9 cellular contexts compared by ENCODE assay signal in the genomic region with DNA sequence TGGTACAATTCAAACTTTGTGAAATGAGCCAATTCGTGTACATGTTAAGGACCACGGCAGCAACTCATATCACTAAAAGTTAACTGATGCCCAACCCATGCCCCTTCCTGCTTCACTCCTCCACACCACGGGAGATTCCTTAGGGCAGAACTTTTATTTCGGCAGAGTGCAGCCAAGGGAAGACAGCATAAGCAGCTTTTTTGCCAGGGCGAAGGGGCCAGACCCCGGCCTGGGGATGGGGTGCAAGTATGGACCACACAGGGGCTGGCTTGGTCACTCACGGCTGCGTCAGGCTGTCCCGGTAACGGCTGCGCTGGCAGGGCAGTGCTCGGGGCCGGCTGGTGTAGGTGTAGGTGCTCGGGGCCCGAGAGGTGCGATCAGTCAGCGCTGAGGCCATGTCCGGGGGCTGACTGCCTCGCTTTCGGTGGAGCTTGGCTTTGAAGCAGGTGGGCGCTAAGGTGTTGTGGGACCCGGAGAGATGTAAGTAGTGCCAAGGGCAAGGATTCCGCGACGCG. TPM values are rescaled to one million over a fixed set of nuclear protein-coding genes. Genes with fewer than 3 reads are reported as not detected.
DNase-seq lines count a peak whose midpoint lies in the region; ATAC-seq and TF ChIP-seq lines count a peak whose summit lies in the region.
"Had no signal": no experiment of that assay in that cellular context is flagged by ENCODE, and none has a peak within 500 bp of the region (broad histone marks: within the 10 kb centered on the region; RNA-seq: fewer than 3 reads in every experiment).

No MANE protein-coding gene starts in this region.

- no peaks in the 10 kb centered on the region for H3K9me2 ChIP-seq in neural cell (ENCODE audit: insufficient read depth, low read length)

- H3K9me3 Mint-ChIP-seq in T-helper 1 cell treated with Interleukin-12 subunit alpha and Interleukin-12 subunit beta and Interleukin-4 antibody, amounts not matched to agents 30 μg/mL and 1 μg/mL, for 36 hours = no peaks in the 10 kb centered on the region

- TF ChIP-seq CTCF in neural cell (IDR thresholded peaks at IDR 0.05; ENCODE audit: poor library complexity, severe bottlenecking) = no peak

- H3K27me3 Mint-ChIP-seq in T-helper 1 cell treated with Interleukin-12 subunit alpha and Interleukin-12 subunit beta and Interleukin-4 antibody, amounts not matched to agents 30 μg/mL and 1 μg/mL, for 36 hours (ENCODE audit: low read depth) = no peaks in the 10 kb centered on the region

- peak overlapping the region; percentile 96 for H2AFZ ChIP-seq in neural cell (ENCODE audit: low read depth, low read length)

- no peak for DNase-seq in T-helper 1 cell
- peak; percentile 7 for DNase-seq in RPMI7951 (ENCODE audit: low read depth)
- DNase-seq in epithelial cell of prostate (ENCODE audit: low read depth, low spot score) = no peak
- no peak for DNase-seq in pons (ENCODE audit: low spot score)
- no peak for DNase-seq in NCI-H2081 treated with DMSO at 0.1 percent for 48 hours (lab: John Stamatoyannopoulos, UW)

- H3K4me1 Mint-ChIP-seq in T-helper 1 cell treated with Interleukin-12 subunit alpha and Interleukin-12 subunit beta and Interleukin-4 antibody, amounts not matched to agents 30 μg/mL and 1 μg/mL, for 36 hours (ENCODE audit: low read depth) = peaks cover 22% of the 10 kb centered on the region

- H3K9ac ChIP-seq in neural cell (ENCODE audit: low read length) = peak overlapping the region; percentile 97

- TF ChIP-seq EP300 in neural cell (conservative IDR thresholded peaks at IDR 0.05; ENCODE audit: poor library complexity, severe bottlenecking) = no peak

- H3K79me2 ChIP-seq in neural cell (replicated peaks; ENCODE audit: insufficient read depth, low read length) = peaks cover 6% of the 10 kb centered on the region

- no peaks in the 10 kb centered on the region for H4K20me1 ChIP-seq in neural cell (ENCODE audit: insufficient read depth)

- H3K4me3 ChIP-seq in neural cell (ENCODE audit: low read length) = peak overlapping the region; percentile 91

- peak overlapping the region; percentile 93 for H3K27ac ChIP-seq in epithelial cell of prostate
- H3K27ac ChIP-seq in neural cell (ENCODE audit: low read length) = peak overlapping the region; percentile 98

- H3K4me2 ChIP-seq in neural cell (ENCODE audit: low read length) = peak overlapping the region; percentile 74

- peak; percentile 33 for ATAC-seq in HG02852 (IDR thresholded peaks at IDR 0.05; ENCODE audit: unreplicated experiment)

- H3K27ac Mint-ChIP-seq in T-helper 1 cell treated with Interleukin-12 subunit alpha and Interleukin-12 subunit beta and Interleukin-4 antibody, amounts not matched to agents 30 μg/mL and 1 μg/mL, for 36 hours = peak overlapping the region; percentile 95

- H3K36me3 ChIP-seq in neural cell (ENCODE audit: insufficient read depth, low read length) = no peaks in the 10 kb centered on the region

- H3K9me3 ChIP-seq in neural cell (ENCODE audit: low read length) = no peaks in the 10 kb centered on the region

- no peak for TF ChIP-seq RAD21 in neural cell (conservative IDR thresholded peaks at IDR 0.05)

- H3K4me3 Mint-ChIP-seq in T-helper 1 cell treated with Interleukin-12 subunit alpha and Interleukin-12 subunit beta and Interleukin-4 antibody, amounts not matched to agents 30 μg/mL and 1 μg/mL, for 36 hours = peak overlapping the region; percentile 99

- H3K27me3 ChIP-seq in neural cell (ENCODE audit: insufficient read depth, low read depth, low read length) = no peaks in the 10 kb centered on the region

- no peaks in the 10 kb centered on the region for H3F3A ChIP-seq in neural cell (ENCODE audit: insufficient read depth, low read length, poor library complexity, severe bottlenecking)

- H3K36me3 Mint-ChIP-seq in T-helper 1 cell treated with Interleukin-12 subunit alpha and Interleukin-12 subunit beta and Interleukin-4 antibody, amounts not matched to agents 30 μg/mL and 1 μg/mL, for 36 hours (ENCODE audit: low read depth) = peaks cover 7% of the 10 kb centered on the region

TF ChIP-seq in neural cell, 6 proteins besides CTCF, POLR2A, EP300 and RAD21:
- TF ChIP-seq MXI1 (conservative IDR thresholded peaks at IDR 0.05; ENCODE audit: poor library complexity, severe bottlenecking) (no peak), EZH2 (IDR thresholded peaks at IDR 0.05; ENCODE audit: borderline replicate concordance, insufficient read depth, low read length, poor library complexity, severe bottlenecking) (no peak), TAF1 (IDR thresholded peaks at IDR 0.05; ENCODE audit: low read depth) (no peak), POLR2AphosphoS5 (IDR thresholded peaks at IDR 0.05) (no peak), SMC3 (conservative IDR thresholded peaks at IDR 0.05; ENCODE audit: poor library complexity) (no peak), REST (IDR thresholded peaks at IDR 0.05; ENCODE audit: borderline replicate concordance) (no peak)

RNA-seq across cellular contexts. Expression of gene RSPH3, which starts 0.8 kb away (rescaled TPM):
- 3.3 and 5.4 TPM in 2 replicates for total RNA-seq in RPMI7951 (2014; rRNA removed; shearing (Covaris generic))
- 2.4 and 3.5 TPM in 2 replicates for polyA plus RNA-seq in neural cell
- 9.3 and 11.9 TPM in 2 replicates for polyA minus RNA-seq in neural cell

RNA-seq across cellular contexts. Expression of gene TAGAP, which starts 45.6 kb away (rescaled TPM):
- not detected in 2 replicates for total RNA-seq in RPMI7951 (2014; rRNA removed; shearing (Covaris generic))
- not detected in 2 replicates for polyA plus RNA-seq in neural cell
- polyA minus RNA-seq in neural cell = not detected in 2 replicates
- total RNA-seq: Daoy had no signal
